14 cellular contexts compared by ENCODE assay signal in genomic region chr21:46509760-46510159, GRCh38. TPM values are rescaled to one million over a fixed set of nuclear protein-coding genes. Genes with fewer than 3 reads are reported as not detected.
DNase-seq lines count a peak whose midpoint lies in the region; ATAC-seq and TF ChIP-seq lines count a peak whose summit lies in the region.
"Had no signal": no experiment of that assay in that cellular context is flagged by ENCODE, and none has a peak within 500 bp of the region (broad histone marks: within the 10 kb centered on the region; RNA-seq: fewer than 3 reads in every experiment).

No MANE protein-coding gene starts in this region.

- no peak overlapping the region for H3K4me3 Mint-ChIP-seq in Calu3 (ENCODE audit: low read depth, unreplicated experiment)
- H3K4me3 Mint-ChIP-seq: CD14-positive monocyte had no signal

- intact Hi-C loops in Calu3 (cut with micrococcal nuclease; ENCODE audit: unreplicated experiment), result no loop called here

- no peak for TF ChIP-seq CTCF in Calu3 (IDR thresholded peaks at IDR 0.05; ENCODE audit: unreplicated experiment)

- no peaks in the 10 kb centered on the region for H3K9me3 Mint-ChIP-seq in Calu3 (ENCODE audit: low read depth, unreplicated experiment)
- H3K9me3 Mint-ChIP-seq: CD14-positive monocyte had no signal

- ATAC-seq in HG03571 (IDR thresholded peaks at IDR 0.05; ENCODE audit: unreplicated experiment), result no peak

- peak overlapping the region; percentile 56 for H3K27ac Mint-ChIP-seq in Calu3 (ENCODE audit: unreplicated experiment)

- no peaks in the 10 kb centered on the region for H3K27me3 Mint-ChIP-seq in Calu3 (ENCODE audit: unreplicated experiment)

- peaks cover 10% of the 10 kb centered on the region for H3K36me3 Mint-ChIP-seq in Calu3 (ENCODE audit: insufficient read depth, unreplicated experiment)

- no TSS peak for BruUV-seq in Calu3 (replicated peaks; lab: Mats Ljungman, UMichigan)

- H3K4me1 Mint-ChIP-seq in Calu3 (ENCODE audit: low read depth, unreplicated experiment), result no peaks in the 10 kb centered on the region
- H3K4me1 Mint-ChIP-seq: CD14-positive monocyte had no signal

- CTCF ChIA-PET in Calu3 (lab: Charles Lee), result interaction anchor here (0.6 to 0.8 kb wide), 2 partner anchors 11 to 112 kb away, joined by 3 to 6 read pairs; no protein-coding TSS in a partner anchor

- DNase-seq in Calu3 (peak; percentile 65), NCI-H460 (ENCODE audit: extremely low read depth, low read depth) (peak; percentile 9), dermis blood vessel endothelial cell (peak; percentile 44), mucosa of gallbladder (ENCODE audit: low spot score) (peak; percentile 24), cerebellum (ENCODE audit: low spot score) (no peak), NCI-H1930 (lab: John Stamatoyannopoulos, UW) (no peak), superior temporal gyrus (ENCODE audit: extremely low spot score) (no peak)
- DNase-seq: activated CD4-positive, alpha-beta T cell treated with anti-CD3 and anti-CD28 coated beads, Interleukin-2, amount 50 U/mL, for 1 hour; activated naive CD4-positive, alpha-beta T cell treated with Interleukin-2 at 50 U/mL for 16 hours; cortex of kidney; NCI-H345; sigmoid colon had no signal

RNA-seq across cellular contexts. Expression of gene DIP2A, which starts 51.1 kb away (rescaled TPM):
- 27.8 and 29.3 TPM in 2 replicates for total RNA-seq in Calu3 (2022)
- total RNA-seq in NCI-H460 (2014; rRNA removed; shearing (Covaris generic)), result 13.7 and 14.8 TPM in 2 replicates
- polyA plus RNA-seq in NCI-H460 (2014; cell fraction: nucleus; rRNA removed), result 41.5 and 48.2 TPM in 2 replicates
- 43.6 and 49.5 TPM in 2 replicates for total RNA-seq in dermis blood vessel endothelial cell
- total RNA-seq in mucosa of gallbladder, result 42.5 TPM
- 67.7 TPM for total RNA-seq in cerebellum

Comparison
In these comparisons a context has a peak if more than half of its experiments do, and no peak if none do; other contexts are left out.
1. DNase-seq: peak in Calu3 (single experiment), NCI-H460 (single experiment), dermis blood vessel endothelial cell (single experiment) and mucosa of gallbladder (single experiment); none in cerebellum (single experiment), NCI-H1930 (0 of 2) and superior temporal gyrus (single experiment).